8 cellular contexts compared by ENCODE assay signal in genomic region chrX:3920424-3921017, GRCh38.
DNase-seq lines count a peak whose midpoint lies in the region; ATAC-seq and TF ChIP-seq lines count a peak whose summit lies in the region.
"Not testable (repeated sequence)": the region's sequence is repeated elsewhere in the genome, so short reads cannot be mapped to it uniquely, and the experiment has no call there.

No MANE protein-coding gene starts in this region.

- peak; percentile 95 to 98 for ATAC-seq in CD4-positive, CD25-positive, alpha-beta regulatory T cell (ENCODE audit: low read depth in 2 of 2)
- peak; percentile 98 for ATAC-seq in GM19023 (IDR thresholded peaks at IDR 0.05; ENCODE audit: unreplicated experiment)
- ATAC-seq in GM21447 (IDR thresholded peaks at IDR 0.05; ENCODE audit: unreplicated experiment), result peak; percentile 77
- ATAC-seq in HG02763 (IDR thresholded peaks at IDR 0.05; ENCODE audit: unreplicated experiment), result peak; percentile 99
- ATAC-seq in HG03108 (IDR thresholded peaks at IDR 0.05; ENCODE audit: unreplicated experiment), result peak; percentile 97
- peak; percentile 84 for ATAC-seq in HG03575 (IDR thresholded peaks at IDR 0.05; ENCODE audit: extremely low read depth, insufficient number of reproducible peaks, low FRiP score, unreplicated experiment)
- ATAC-seq in activated naive CD8-positive, alpha-beta T cell treated with anti-CD3 and anti-CD28 coated beads, Interleukin-2, amount 50 U/mL, for 24 hours, result peak; percentile 94
- ATAC-seq in lung (ENCODE audit: insufficient read depth, low FRiP score), result peak; percentile 86

- not testable (repeated sequence) for TF ChIP-seq CTCF in lung (IDR thresholded peaks at IDR 0.05; ENCODE audit: control extremely low read depth, extremely low read depth)

- DNase-seq in CD4-positive, CD25-positive, alpha-beta regulatory T cell; activated naive CD8-positive, alpha-beta T cell treated with anti-CD3 and anti-CD28 coated beads, Interleukin-2, amount 50 U/mL, for 24 hours; lung (ENCODE audit: low spot score): not testable (repeated sequence)

- WGBS in lung, 2 donors, result no CpG with 5 or more reads among the region's 78 CpGs

- not testable (repeated sequence) for H3K9me3 ChIP-seq in CD4-positive, CD25-positive, alpha-beta regulatory T cell (ENCODE audit: control insufficient read depth in 2 of 2, low read length in 2 of 2); lung (ENCODE audit: control insufficient read depth in 2 of 2, insufficient read depth in 1 of 2, low read length in 1 of 2)

- H3K4me1 ChIP-seq in CD4-positive, CD25-positive, alpha-beta regulatory T cell (ENCODE audit: control insufficient read depth, insufficient read depth, low read length, poor library complexity, severe bottlenecking); lung (ENCODE audit: control insufficient read depth in 2 of 2, insufficient read depth in 2 of 2, low read length in 2 of 2): not testable (repeated sequence)

- H3K4me3 Mint-ChIP-seq in CD4-positive, CD25-positive, alpha-beta regulatory T cell; activated naive CD8-positive, alpha-beta T cell treated with anti-CD3 and anti-CD28 coated beads, Interleukin-2, amount 50 U/mL, for 24 hours: not testable (repeated sequence)

- not testable (repeated sequence) for H3K27ac ChIP-seq in CD4-positive, CD25-positive, alpha-beta regulatory T cell (ENCODE audit: insufficient read depth, low read length, poor library complexity, severe bottlenecking); lung (ENCODE audit: low read depth in 1 of 2, low read length in 1 of 2)

- H3K27me3 ChIP-seq in CD4-positive, CD25-positive, alpha-beta regulatory T cell (ENCODE audit: control insufficient read depth, insufficient read depth, low read length); lung (ENCODE audit: control insufficient read depth, insufficient read depth): not testable (repeated sequence)

- not testable (repeated sequence) for H3K27me3 Mint-ChIP-seq in CD4-positive, CD25-positive, alpha-beta regulatory T cell; activated naive CD8-positive, alpha-beta T cell treated with anti-CD3 and anti-CD28 coated beads, Interleukin-2, amount 50 U/mL, for 24 hours

- H3K27ac Mint-ChIP-seq in CD4-positive, CD25-positive, alpha-beta regulatory T cell; activated naive CD8-positive, alpha-beta T cell treated with anti-CD3 and anti-CD28 coated beads, Interleukin-2, amount 50 U/mL, for 24 hours: not testable (repeated sequence)

- H3K36me3 Mint-ChIP-seq in CD4-positive, CD25-positive, alpha-beta regulatory T cell; activated naive CD8-positive, alpha-beta T cell treated with anti-CD3 and anti-CD28 coated beads, Interleukin-2, amount 50 U/mL, for 24 hours (ENCODE audit: low read depth): not testable (repeated sequence)

- not testable (repeated sequence) for H3K36me3 ChIP-seq in CD4-positive, CD25-positive, alpha-beta regulatory T cell (ENCODE audit: control insufficient read depth, insufficient read depth, low read length); lung (ENCODE audit: control insufficient read depth in 2 of 2, insufficient read depth in 2 of 2, low read length in 2 of 2)

- H3K9me3 Mint-ChIP-seq in CD4-positive, CD25-positive, alpha-beta regulatory T cell; activated naive CD8-positive, alpha-beta T cell treated with anti-CD3 and anti-CD28 coated beads, Interleukin-2, amount 50 U/mL, for 24 hours: not testable (repeated sequence)

- H3K4me1 Mint-ChIP-seq in CD4-positive, CD25-positive, alpha-beta regulatory T cell; activated naive CD8-positive, alpha-beta T cell treated with anti-CD3 and anti-CD28 coated beads, Interleukin-2, amount 50 U/mL, for 24 hours: not testable (repeated sequence)

- not testable (repeated sequence) for H3K4me3 ChIP-seq in CD4-positive, CD25-positive, alpha-beta regulatory T cell (ENCODE audit: low read depth, low read length); lung
